Comparison of ENCODE assay signal across 15 cellular contexts in genomic region chr14:92520102-92520651, GRCh38. TPM values are rescaled to one million over a fixed set of nuclear protein-coding genes. Genes with fewer than 3 reads are reported as not detected.
A peak's percentile ranks its signal among the peaks of the same experiment; 100 is the strongest.
DNase-seq lines count a peak whose midpoint lies in the region; ATAC-seq and TF ChIP-seq lines count a peak whose summit lies in the region.
"Had no signal": no experiment of that assay in that cellular context is flagged by ENCODE, and none has a peak within 500 bp of the region (broad histone marks: within the 10 kb centered on the region; RNA-seq: fewer than 3 reads in every experiment).

No MANE protein-coding gene starts in this region.

- H3K4me3 Mint-ChIP-seq in activated naive CD8-positive, alpha-beta T cell treated with anti-CD3 and anti-CD28 coated beads for 36 hours: no peak overlapping the region
- H3K4me3 Mint-ChIP-seq in Calu3 (ENCODE audit: low read depth, unreplicated experiment): no peak overlapping the region
- H3K4me3 Mint-ChIP-seq: GM23338, neural progenitor cell had no signal

- no TSS peak for BruUV-seq in Calu3 (replicated peaks; lab: Mats Ljungman, UMichigan)

- TF ChIP-seq CTCF in neutrophil (IDR thresholded peaks at IDR 0.05) (no peak), WERI-Rb-1 (IDR thresholded peaks at IDR 0.05; ENCODE audit: low read depth, low read length) (no peak), Calu3 (IDR thresholded peaks at IDR 0.05; ENCODE audit: unreplicated experiment) (no peak)

- no peaks in the 10 kb centered on the region for H3K9me3 ChIP-seq in neutrophil
- no peaks in the 10 kb centered on the region for H3K9me3 ChIP-seq in WERI-Rb-1 (ENCODE audit: severe bottlenecking)
- H3K9me3 ChIP-seq: suprapubic skin had no signal

- peaks cover 53% of the 10 kb centered on the region for H3K36me3 Mint-ChIP-seq in activated naive CD8-positive, alpha-beta T cell treated with anti-CD3 and anti-CD28 coated beads for 36 hours
- no peaks in the 10 kb centered on the region for H3K36me3 Mint-ChIP-seq in Calu3 (ENCODE audit: insufficient read depth, unreplicated experiment)
- H3K36me3 Mint-ChIP-seq: neural progenitor cell had no signal

- H3K4me3 ChIP-seq in neutrophil (ENCODE audit: low read depth in 1 of 2, low read length in 1 of 2): peak overlapping the region in 1 of 2 experiments; percentile 5
- no peak overlapping the region for H3K4me3 ChIP-seq in WERI-Rb-1 (ENCODE audit: low read depth, low read length)
- H3K4me3 ChIP-seq: GM23338, neural progenitor cell, suprapubic skin had no signal

- H3K4me1 Mint-ChIP-seq in activated naive CD8-positive, alpha-beta T cell treated with anti-CD3 and anti-CD28 coated beads for 36 hours: peaks cover 69% of the 10 kb centered on the region
- no peaks in the 10 kb centered on the region for H3K4me1 Mint-ChIP-seq in Calu3 (ENCODE audit: low read depth, unreplicated experiment)
- H3K4me1 Mint-ChIP-seq: neural progenitor cell had no signal

- peak overlapping the region; percentile 46 for H3K27ac Mint-ChIP-seq in activated naive CD8-positive, alpha-beta T cell treated with anti-CD3 and anti-CD28 coated beads for 36 hours
- H3K27ac Mint-ChIP-seq in Calu3 (ENCODE audit: unreplicated experiment): no peak overlapping the region
- H3K27ac Mint-ChIP-seq: GM23338, neural progenitor cell had no signal

- H3K27me3 Mint-ChIP-seq in activated naive CD8-positive, alpha-beta T cell treated with anti-CD3 and anti-CD28 coated beads for 36 hours: no peaks in the 10 kb centered on the region
- no peaks in the 10 kb centered on the region for H3K27me3 Mint-ChIP-seq in Calu3 (ENCODE audit: unreplicated experiment)

- no peaks in the 10 kb centered on the region for H3K27me3 ChIP-seq in neutrophil
- no peaks in the 10 kb centered on the region for H3K27me3 ChIP-seq in WERI-Rb-1 (ENCODE audit: insufficient read depth, low read depth, severe bottlenecking)
- H3K27me3 ChIP-seq: suprapubic skin had no signal

- peak overlapping the region; percentile 90 for H3K27ac ChIP-seq in neutrophil
- H3K27ac ChIP-seq in WERI-Rb-1: no peak overlapping the region
- H3K27ac ChIP-seq: neural progenitor cell, suprapubic skin had no signal

- no peaks in the 10 kb centered on the region for H3K36me3 ChIP-seq in neutrophil
- H3K36me3 ChIP-seq in WERI-Rb-1: no peaks in the 10 kb centered on the region
- H3K36me3 ChIP-seq: neural progenitor cell, suprapubic skin had no signal

- peaks cover 6% of the 10 kb centered on the region for H3K9me3 Mint-ChIP-seq in activated naive CD8-positive, alpha-beta T cell treated with anti-CD3 and anti-CD28 coated beads for 36 hours
- no peaks in the 10 kb centered on the region for H3K9me3 Mint-ChIP-seq in Calu3 (ENCODE audit: low read depth, unreplicated experiment)
- H3K9me3 Mint-ChIP-seq: GM23338, neural progenitor cell had no signal

- CTCF ChIA-PET in Calu3 (lab: Charles Lee): no interaction called here

- intact Hi-C loops in Calu3 (cut with micrococcal nuclease; ENCODE audit: unreplicated experiment): no loop called here

- peaks cover 82 to 94% of the 10 kb centered on the region in 2 experiments for H3K4me1 ChIP-seq in neutrophil (ENCODE audit: control insufficient read depth in 1 of 2, insufficient read depth in 1 of 2, low read depth in 1 of 2, low read length in 1 of 2)
- H3K4me1 ChIP-seq: neural progenitor cell had no signal

- no peak for DNase-seq in activated naive CD8-positive, alpha-beta T cell treated with anti-CD3 and anti-CD28 coated beads for 36 hours
- DNase-seq in WERI-Rb-1: no peak
- no peak for DNase-seq in Calu3
- DNase-seq: activated CD4-positive, alpha-beta T cell treated with anti-CD3 and anti-CD28 coated beads for 48 hours; activated naive CD4-positive, alpha-beta T cell treated with Interleukin-2 at 50 U/mL for 16 hours; caudate nucleus had no signal

- ATAC-seq in GM18907 (IDR thresholded peaks at IDR 0.05; ENCODE audit: unreplicated experiment) (peak; percentile 43), HG03175 (IDR thresholded peaks at IDR 0.05; ENCODE audit: unreplicated experiment) (peak; percentile 67), HG02884 (IDR thresholded peaks at IDR 0.05; ENCODE audit: unreplicated experiment) (no peak)
- ATAC-seq: GM23338, Panc1, sciatic nerve had no signal

RNA-seq across cellular contexts. Expression of gene RIN3, which starts 6.6 kb away (rescaled TPM):
- 10 to 100 TPM; 59.2 to 59.6 TPM for total RNA-seq in activated naive CD8-positive, alpha-beta T cell treated with anti-CD3 and anti-CD28 coated beads for 36 hours
- 13.2 and 13.8 TPM in 2 replicates for total RNA-seq in Calu3 (2022)
